Comparison of ENCODE assay signal across 8 cellular contexts in the genomic region with DNA sequence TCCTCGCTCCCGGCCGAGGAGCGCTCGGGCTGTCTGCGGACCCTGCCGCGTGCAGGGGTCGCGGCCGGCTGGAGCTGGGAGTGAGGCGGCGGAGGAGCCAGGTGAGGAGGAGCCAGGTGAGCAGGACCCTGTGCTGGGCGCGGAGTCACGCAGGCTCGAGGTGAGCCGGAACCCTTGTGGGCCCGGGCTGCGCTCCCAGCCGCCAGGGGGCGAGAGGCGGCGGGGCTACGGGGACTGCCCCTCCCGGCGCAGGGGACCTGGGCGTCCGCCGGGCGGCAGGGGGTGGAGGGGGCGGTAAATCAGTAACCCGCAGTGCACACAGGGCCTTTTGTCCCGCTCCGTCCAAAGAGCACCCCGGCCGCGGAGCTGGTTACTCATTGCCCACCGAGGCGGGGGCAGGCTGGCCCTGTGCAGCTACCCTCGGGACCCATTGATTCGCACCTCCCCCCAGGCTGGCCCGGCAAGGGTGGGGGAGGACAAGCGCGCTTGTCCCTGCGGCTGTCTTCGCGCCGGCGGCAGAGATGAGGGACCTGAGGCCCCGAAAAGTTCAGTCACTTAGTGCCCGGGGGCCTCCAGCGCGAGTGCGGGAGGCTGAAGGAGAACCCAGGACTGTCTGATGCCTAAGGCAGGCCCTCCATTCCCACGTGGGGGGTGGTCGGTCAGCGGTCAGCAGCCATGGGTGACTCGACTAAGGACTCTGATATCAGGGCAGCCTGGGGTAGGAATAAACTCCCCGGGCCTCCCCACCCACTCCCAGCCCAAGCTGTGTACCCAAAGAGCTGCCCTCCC. TPM values are rescaled to one million over a fixed set of nuclear protein-coding genes. Genes with fewer than 3 reads are reported as not detected.
DNase-seq lines count a peak whose midpoint lies in the region; FAIRE-seq and TF ChIP-seq lines count a peak whose summit lies in the region.

No MANE protein-coding gene starts in this region.

- 6% methylated on average over 6 of the region's 60 CpGs; no CpG with 5 or more reads in 1 of the 2 donors for WGBS in esophagus squamous epithelium, 2 donors
- WGBS in transverse colon (ENCODE audit: low coverage in 1 of 2), 2 donors = 3% methylated on average over 28 of the region's 60 CpGs; no CpG with 5 or more reads in 1 of the 2 donors

- in situ Hi-C loops in transverse colon (cut with MboI; ENCODE audit: low pct_ligation_motif_present in 1 of 4, low pct_unique_long_range_greater_than_20kb in 1 of 4, low sequenced_read_pairs in 3 of 4) = no loop called here

- H3K27ac Mint-ChIP-seq in osteocyte (ENCODE audit: unreplicated experiment) = no peak overlapping the region

- FAIRE-seq in GM12892 (lab: Jason Lieb, UNC) = no peak

- intact Hi-C loops in esophagus squamous epithelium (cut with DNase I) (no loop called here), transverse colon (cut with DNase I; ENCODE audit: low total_unique reads) (no loop called here)

- H3K27me3 ChIP-seq in esophagus squamous epithelium = peaks cover 0 to 35% (median 0%) of the 10 kb centered on the region in 4 donors
- no peaks in the 10 kb centered on the region for H3K27me3 ChIP-seq in transverse colon

- H3K36me3 ChIP-seq in esophagus squamous epithelium (no peaks in the 10 kb centered on the region), transverse colon (no peaks in the 10 kb centered on the region)

- H3K27ac ChIP-seq in esophagus squamous epithelium (peak overlapping the region in 3 of 4 donors; percentile 9 to 58 (median 29)), transverse colon (peak overlapping the region; percentile 59 to 87 (median 82))

- H3K9me3 Mint-ChIP-seq in osteocyte (ENCODE audit: unreplicated experiment) = no peaks in the 10 kb centered on the region

- peak; percentile 64 for TF ChIP-seq CTCF in HFF-Myc (IDR thresholded peaks at IDR 0.05; ENCODE audit: low read depth, low read length, missing control alignments)
- peak; percentile 31 to 78 (median 60) for TF ChIP-seq CTCF in esophagus squamous epithelium (IDR thresholded peaks at IDR 0.05)
- peak; percentile 67 for TF ChIP-seq CTCF in osteocyte (IDR thresholded peaks at IDR 0.05)
- TF ChIP-seq CTCF in transverse colon (IDR thresholded peaks at IDR 0.05) = peak; percentile 73 to 98 (median 82)

- H3K4me3 Mint-ChIP-seq in osteocyte (ENCODE audit: unreplicated experiment) = no peak overlapping the region

- H3K4me1 ChIP-seq in esophagus squamous epithelium (peaks cover 8 to 47% (median 10%) of the 10 kb centered on the region in 3 donors), transverse colon (peaks cover 9 to 45% (median 37%) of the 10 kb centered on the region in 4 donors)

- H3K27me3 Mint-ChIP-seq in osteocyte (ENCODE audit: unreplicated experiment) = peaks cover 20% of the 10 kb centered on the region

- TF ChIP-seq POLR2A in GM12892 (IDR thresholded peaks at IDR 0.05; ENCODE audit: low read depth, low read length) = no peak
- TF ChIP-seq POLR2A in esophagus squamous epithelium (IDR thresholded peaks at IDR 0.05) = no peak
- TF ChIP-seq POLR2A in transverse colon (IDR thresholded peaks at IDR 0.05) = peak; percentile 74

- no peaks in the 10 kb centered on the region for H3K36me3 Mint-ChIP-seq in osteocyte (ENCODE audit: unreplicated experiment)

- peaks cover 17% of the 10 kb centered on the region for H3K4me1 Mint-ChIP-seq in osteocyte (ENCODE audit: unreplicated experiment)

- DNase-seq in GM12892 (ENCODE audit: insufficient read length) (peak; percentile 78), HFF-Myc (ENCODE audit: extremely low read depth, low read depth) (no peak), NCI-H226 (peak; percentile 38), esophagus squamous epithelium (lab: John Stamatoyannopoulos, UW) (no peak), osteocyte (ENCODE audit: extremely low spot score, unreplicated experiment) (no peak), transverse colon (peak; percentile 89), NCI-H2107 treated with DMSO at 0.1 percent for 48 hours (lab: John Stamatoyannopoulos, UW; ENCODE audit: unreplicated experiment) (no peak)
- peak; percentile 10 for DNase-seq in activated CD8-positive, alpha-beta memory T cell treated with anti-CD3 and anti-CD28 coated beads, Interleukin-2, amount 50 U/mL, for 1 hour (ENCODE audit: extremely low read depth)

- TF ChIP-seq EP300 in transverse colon (IDR thresholded peaks at IDR 0.05; ENCODE audit: low read depth) = no peak

- H3K9me3 ChIP-seq in esophagus squamous epithelium (no peaks in the 10 kb centered on the region), transverse colon (no peaks in the 10 kb centered on the region)

- H3K4me3 ChIP-seq in HFF-Myc (replicated peaks; ENCODE audit: low read depth, low read length) (peak overlapping the region; percentile 41), esophagus squamous epithelium (peak overlapping the region; percentile 38 to 75 (median 48)), transverse colon (peak overlapping the region; percentile 14 to 52 (median 42))

RNA-seq across cellular contexts. Expression of gene FGFR4, which starts 0.4 kb away (rescaled TPM):
- 0.45 TPM for polyA plus RNA-seq in GM12892 (2012; ENCODE audit: missing spikeins)
- total RNA-seq in esophagus squamous epithelium = 1 to 10 TPM in 3 of 4 donors, under 1 TPM in 1; 0.68 to 5.9 (median 1.9) TPM
- 1.1 and 1.7 TPM in 2 replicates for total RNA-seq in osteocyte
- 10 to 100 TPM; 15.3 to 86.2 (median 22.2) TPM for total RNA-seq in transverse colon

RNA-seq across cellular contexts. Expression of gene NSD1, which starts 46.5 kb away (rescaled TPM):
- 21.7 TPM for polyA plus RNA-seq in GM12892 (2012; ENCODE audit: missing spikeins)
- total RNA-seq in esophagus squamous epithelium (10 to 100 TPM; 24.0 to 39.5 (median 32.2) TPM), osteocyte (71.6 and 74.7 TPM in 2 replicates), transverse colon (10 to 100 TPM; 32.6 to 84.9 (median 60.7) TPM)

Comparison
In these comparisons a context has a peak if more than half of its experiments do, and no peak if none do; other contexts are left out.
1. DNase-seq: peak in GM12892 (single experiment), NCI-H226 (single experiment), activated CD8-positive, alpha-beta memory T cell treated with anti-CD3 and anti-CD28 coated beads, Interleukin-2, amount 50 U/mL, for 1 hour (single experiment) and transverse colon (single experiment); none in HFF-Myc (single experiment), esophagus squamous epithelium (single experiment), osteocyte (single experiment) and NCI-H2107 treated with DMSO at 0.1 percent for 48 hours (single experiment).
2. Peak in every context shown above with its lines, with median percentiles within 50 percentile points of each other: H3K4me3 ChIP-seq and CTCF ChIP-seq.